Comparison of ENCODE assay signal across 8 cellular contexts in genomic region chr12:6554990-6555691, GRCh38. TPM values are rescaled to one million over a fixed set of nuclear protein-coding genes. Genes with fewer than 3 reads are reported as not detected.
DNase-seq lines count a peak whose midpoint lies in the region; ATAC-seq and TF ChIP-seq lines count a peak whose summit lies in the region.

No MANE protein-coding gene starts in this region.

- no peaks in the 10 kb centered on the region for H3K27me3 ChIP-seq in OCI-LY3 (ENCODE audit: low read depth, low read length)
- no peaks in the 10 kb centered on the region for H3K27me3 ChIP-seq in endodermal cell (ENCODE audit: control insufficient read depth, insufficient read depth, low read length, poor library complexity, severe bottlenecking)
- H3K27me3 ChIP-seq in neuron (ENCODE audit: insufficient read depth, low read length): no peaks in the 10 kb centered on the region

- H3K36me3 Mint-ChIP-seq in endodermal cell (ENCODE audit: low read depth): peaks cover 46% of the 10 kb centered on the region

- H3K36me3 ChIP-seq in OCI-LY3 (replicated peaks; ENCODE audit: low read depth, low read length): peaks cover 24% of the 10 kb centered on the region
- peaks cover 52% of the 10 kb centered on the region for H3K36me3 ChIP-seq in endodermal cell (ENCODE audit: control insufficient read depth, insufficient read depth, low read length)
- H3K36me3 ChIP-seq in neuron (ENCODE audit: insufficient read depth, low read length): peaks cover 36% of the 10 kb centered on the region

- H4K20me1 ChIP-seq in OCI-LY3 (ENCODE audit: insufficient read depth, low read length): no peaks in the 10 kb centered on the region

- H3K27me3 Mint-ChIP-seq in endodermal cell (ENCODE audit: insufficient read depth): no peaks in the 10 kb centered on the region

- peaks cover 32% of the 10 kb centered on the region for H3K4me1 Mint-ChIP-seq in endodermal cell

- peak overlapping the region; percentile 69 for H3K4me3 Mint-ChIP-seq in endodermal cell

- no peaks in the 10 kb centered on the region; the same call in 1 of the 2 replicates for H3K79me2 ChIP-seq in OCI-LY3 (ENCODE audit: low read length)

- H3K4me3 ChIP-seq in OCI-LY3 (ENCODE audit: low read length) (peak overlapping the region; percentile 83), endodermal cell (ENCODE audit: low read length) (peak overlapping the region; percentile 86), neuron (ENCODE audit: low read length) (peak overlapping the region; percentile 87)

- H3K27ac ChIP-seq in C4-2B: 0 out of 2 replicates have a peak overlapping the region, but pooled peaks have one; percentile 4
- no peak overlapping the region for H3K27ac ChIP-seq in OCI-LY3 (ENCODE audit: low read length)
- no peak overlapping the region for H3K27ac ChIP-seq in endodermal cell (ENCODE audit: low read depth, low read length)

- H3K27ac Mint-ChIP-seq in endodermal cell: peak overlapping the region; percentile 21

- no peaks in the 10 kb centered on the region for H3K9me3 Mint-ChIP-seq in endodermal cell

- H3K9me3 ChIP-seq in OCI-LY3 (ENCODE audit: insufficient read depth, low read length) (no peaks in the 10 kb centered on the region), endodermal cell (ENCODE audit: control insufficient read depth, low read length) (no peaks in the 10 kb centered on the region), neuron (ENCODE audit: low read length) (no peaks in the 10 kb centered on the region)

- ATAC-seq in GM21526 (IDR thresholded peaks at IDR 0.05; ENCODE audit: low FRiP score, unreplicated experiment) (peak; percentile 9), GM21515 (IDR thresholded peaks at IDR 0.05; ENCODE audit: unreplicated experiment) (no peak), HG03378 (IDR thresholded peaks at IDR 0.05; ENCODE audit: unreplicated experiment) (no peak)

- H3K4me1 ChIP-seq in OCI-LY3 (ENCODE audit: low read length) (peaks cover 10% of the 10 kb centered on the region), endodermal cell (ENCODE audit: control insufficient read depth, insufficient read depth, low read length) (peaks cover 4% of the 10 kb centered on the region), neuron (ENCODE audit: insufficient read depth, low read length) (peaks cover 21% of the 10 kb centered on the region)

- no peak overlapping the region for H2AFZ ChIP-seq in OCI-LY3 (ENCODE audit: low read depth, low read length)
- H2AFZ ChIP-seq in neuron (ENCODE audit: low read depth, low read length): no peak overlapping the region

- H3K4me2 ChIP-seq in OCI-LY3 (ENCODE audit: low read length): peak overlapping the region; percentile 85

- 3% methylated on average over 20 to 62 of the region's 62 CpGs for WGBS in endodermal cell (ENCODE audit: insufficient coverage in 1 of 2, insufficient read length in 1 of 2), 2 experiments

- TF ChIP-seq CTCF in C4-2B (conservative IDR thresholded peaks at IDR 0.05) (no peak), OCI-LY3 (IDR thresholded peaks at IDR 0.05; ENCODE audit: low read depth, low read length) (no peak), endodermal cell (conservative IDR thresholded peaks at IDR 0.05) (no peak)

- DNase-seq in endodermal cell: no peak
- DNase-seq in NCI-H1694 (lab: John Stamatoyannopoulos, UW): no peak

- H3K9ac ChIP-seq in OCI-LY3 (ENCODE audit: low read length) (peak overlapping the region; percentile 54), endodermal cell (ENCODE audit: extremely low read depth, low read length, poor library complexity, severe bottlenecking) (peak overlapping the region; percentile 36)

RNA-seq across cellular contexts. Expression of gene IFFO1, which starts 0.7 kb away (rescaled TPM):
- 10 to 100 TPM; 10.9 to 30.7 TPM for total RNA-seq in endodermal cell
- 16.6 TPM for polyA plus RNA-seq in endodermal cell (2013, experiment 1 of 2)
- 14.0 TPM for polyA plus RNA-seq in endodermal cell (2013, experiment 2 of 2)

RNA-seq across cellular contexts. Expression of gene NOP2, which starts 12.9 kb away (rescaled TPM):
- total RNA-seq in endodermal cell: 100 to 1,000 TPM in 1 of 2 donors, 10 to 100 TPM in 1; 51.6 to 135 TPM
- 43.2 TPM for polyA plus RNA-seq in endodermal cell (2013, experiment 1 of 2)
- polyA plus RNA-seq in endodermal cell (2013, experiment 2 of 2): 38.9 TPM

RNA-seq across cellular contexts. Expression of gene GAPDH, which starts 20.8 kb away (rescaled TPM):
- 1,000 to 10,000 TPM; 2,848 to 5,273 TPM for total RNA-seq in endodermal cell
- polyA plus RNA-seq in endodermal cell (2013, experiment 1 of 2): 3,905 TPM
- 3,777 TPM for polyA plus RNA-seq in endodermal cell (2013, experiment 2 of 2)

RNA-seq across cellular contexts. Expression of gene CHD4, which starts 52.0 kb away (rescaled TPM):
- 100 to 1,000 TPM; 276 to 385 TPM for total RNA-seq in endodermal cell
- 300 TPM for polyA plus RNA-seq in endodermal cell (2013, experiment 1 of 2)
- 277 TPM for polyA plus RNA-seq in endodermal cell (2013, experiment 2 of 2)
